In genomic region chr16:2019919-2020831, GRCh38 we compare ENCODE assay signal across 1 cellular context.
A peak's percentile ranks its signal among the peaks of the same experiment; 100 is the strongest.
TF ChIP-seq lines count a peak whose summit lies in the region.

No MANE protein-coding gene starts in this region.

TF ChIP-seq in K562, 482 proteins besides CTCF, POLR2A, EP300 and RAD21 (continues in another document):
- TF ChIP-seq MXD1 (CRISPR knock-in tag; IDR thresholded peaks at IDR 0.05; ENCODE audit: borderline replicate concordance, poor library complexity, severe bottlenecking) (no peak), ZNF274 (IDR thresholded peaks at IDR 0.05; ENCODE audit: borderline replicate concordance, low read depth, low read length) (no peak), BHLHE40 (IDR thresholded peaks at IDR 0.05; ENCODE audit: low read length) (no peak), STAT5A (IDR thresholded peaks at IDR 0.05; ENCODE audit: borderline replicate concordance, low read length) (no peak), TCF3 (CRISPR knock-in tag; IDR thresholded peaks at IDR 0.05) (no peak), ZFX (CRISPR knock-in tag; IDR thresholded peaks at IDR 0.05) (peak; percentile 28; the same call in 1 of the 2 replicates), NKRF (IDR thresholded peaks at IDR 0.05; ENCODE audit: borderline replicate concordance) (no peak), DMBX1 (CRISPR knock-in tag; IDR thresholded peaks at IDR 0.05; ENCODE audit: borderline replicate concordance) (no peak), HDAC6 (IDR thresholded peaks at IDR 0.05; ENCODE audit: low read depth, low read length) (0 out of 2 replicates have a peak, but pooled peaks have one; percentile 3), ZBTB17 (CRISPR knock-in tag; IDR thresholded peaks at IDR 0.05) (no peak), PCBP1 (IDR thresholded peaks at IDR 0.05; ENCODE audit: low read depth, low read length, poor library complexity, severe bottlenecking) (peak; percentile 58), CSDE1 (IDR thresholded peaks at IDR 0.05) (no peak), TFE3 (CRISPR knock-in tag; IDR thresholded peaks at IDR 0.05) (no peak), ID3 (CRISPR knock-in tag; IDR thresholded peaks at IDR 0.05) (no peak), ID3 (tag; IDR thresholded peaks at IDR 0.05) (no peak), HNRNPUL1 (IDR thresholded peaks at IDR 0.05; ENCODE audit: low read length) (no peak), SMAD1 (IDR thresholded peaks at IDR 0.05; ENCODE audit: low read depth, low read length, partially characterized antibody) (no peak), RFX1 (IDR thresholded peaks at IDR 0.05) (no peak), NUFIP1 (IDR thresholded peaks at IDR 0.05; ENCODE audit: partially characterized antibody) (no peak), HEY1 (CRISPR knock-in tag; IDR thresholded peaks at IDR 0.05; ENCODE audit: borderline replicate concordance) (no peak), RBM39 (optimal IDR thresholded peaks at IDR 0.05; ENCODE audit: low read depth, low read length) (no peak), L3MBTL2 (IDR thresholded peaks at IDR 0.05) (peak; percentile 40; the same call in 1 of the 2 replicates), E2F6 (IDR thresholded peaks at IDR 0.05; ENCODE audit: borderline replicate concordance in 1 of 2, extremely low read depth in 1 of 2, insufficient read depth in 1 of 2, insufficient read length in 1 of 2, low read depth in 1 of 2, low read length in 1 of 2, poor library complexity in 1 of 2, severe bottlenecking in 1 of 2) (peak in 1 of 2 experiments; percentile 76), HNRNPL (IDR thresholded peaks at IDR 0.05; ENCODE audit: low read depth, low read length) (0 out of 2 replicates have a peak, but pooled peaks have one; percentile 56), NELFE (IDR thresholded peaks at IDR 0.05; ENCODE audit: insufficient read depth, insufficient read length) (no peak), ZNF507 (tag; conservative IDR thresholded peaks at IDR 0.05) (no peak), C11orf30 (IDR thresholded peaks at IDR 0.05; ENCODE audit: low read depth) (no peak), HNRNPH1 (optimal IDR thresholded peaks at IDR 0.05; ENCODE audit: low read depth, low read length) (no peak), RHOXF2B (CRISPR knock-in tag; conservative IDR thresholded peaks at IDR 0.05) (no peak), BCLAF1 (IDR thresholded peaks at IDR 0.05; ENCODE audit: borderline replicate concordance in 1 of 2, control insufficient read depth in 1 of 2, low read depth in 2 of 2, low read length in 1 of 2) (no peak), STAT5B (CRISPR knock-in tag; IDR thresholded peaks at IDR 0.05) (no peak), DNMT1 (IDR thresholded peaks at IDR 0.05) (no peak), ZBTB49 (CRISPR knock-in tag; IDR thresholded peaks at IDR 0.05; ENCODE audit: borderline replicate concordance) (no peak), MAZ (CRISPR knock-in tag; conservative IDR thresholded peaks at IDR 0.05 in 1 of 2, IDR thresholded peaks at IDR 0.05 in 1 of 2) (no peak)
- TF ChIP-seq, protein P1, sequence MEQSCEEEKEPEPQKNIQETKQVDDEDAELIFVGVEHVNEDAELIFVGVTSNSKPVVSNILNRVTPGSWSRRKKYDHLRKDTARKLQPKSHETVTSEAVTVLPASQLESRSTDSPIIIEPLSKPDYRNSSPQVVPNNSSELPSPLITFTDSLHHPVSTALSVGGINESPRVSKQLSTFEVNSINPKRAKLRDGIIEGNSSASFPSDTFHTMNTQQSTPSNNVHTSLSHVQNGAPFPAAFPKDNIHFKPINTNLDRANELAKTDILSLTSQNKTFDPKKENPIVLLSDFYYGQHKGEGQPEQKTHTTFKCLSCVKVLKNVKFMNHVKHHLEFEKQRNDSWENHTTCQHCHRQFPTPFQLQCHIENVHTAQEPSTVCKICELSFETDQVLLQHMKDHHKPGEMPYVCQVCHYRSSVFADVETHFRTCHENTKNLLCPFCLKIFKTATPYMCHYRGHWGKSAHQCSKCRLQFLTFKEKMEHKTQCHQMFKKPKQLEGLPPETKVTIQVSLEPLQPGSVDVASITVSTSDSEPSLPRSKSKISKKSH (CRISPR knock-in tag; IDR thresholded peaks at IDR 0.05): no peak
- TF ChIP-seq, protein P2, sequence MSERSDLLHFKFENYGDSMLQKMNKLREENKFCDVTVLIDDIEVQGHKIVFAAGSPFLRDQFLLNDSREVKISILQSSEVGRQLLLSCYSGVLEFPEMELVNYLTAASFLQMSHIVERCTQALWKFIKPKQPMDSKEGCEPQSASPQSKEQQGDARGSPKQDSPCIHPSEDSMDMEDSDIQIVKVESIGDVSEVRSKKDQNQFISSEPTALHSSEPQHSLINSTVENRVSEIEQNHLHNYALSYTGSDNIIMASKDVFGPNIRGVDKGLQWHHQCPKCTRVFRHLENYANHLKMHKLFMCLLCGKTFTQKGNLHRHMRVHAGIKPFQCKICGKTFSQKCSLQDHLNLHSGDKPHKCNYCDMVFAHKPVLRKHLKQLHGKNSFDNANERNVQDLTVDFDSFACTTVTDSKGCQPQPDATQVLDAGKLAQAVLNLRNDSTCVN (CRISPR knock-in tag; IDR thresholded peaks at IDR 0.05): no peak
- TF ChIP-seq, protein P3, sequence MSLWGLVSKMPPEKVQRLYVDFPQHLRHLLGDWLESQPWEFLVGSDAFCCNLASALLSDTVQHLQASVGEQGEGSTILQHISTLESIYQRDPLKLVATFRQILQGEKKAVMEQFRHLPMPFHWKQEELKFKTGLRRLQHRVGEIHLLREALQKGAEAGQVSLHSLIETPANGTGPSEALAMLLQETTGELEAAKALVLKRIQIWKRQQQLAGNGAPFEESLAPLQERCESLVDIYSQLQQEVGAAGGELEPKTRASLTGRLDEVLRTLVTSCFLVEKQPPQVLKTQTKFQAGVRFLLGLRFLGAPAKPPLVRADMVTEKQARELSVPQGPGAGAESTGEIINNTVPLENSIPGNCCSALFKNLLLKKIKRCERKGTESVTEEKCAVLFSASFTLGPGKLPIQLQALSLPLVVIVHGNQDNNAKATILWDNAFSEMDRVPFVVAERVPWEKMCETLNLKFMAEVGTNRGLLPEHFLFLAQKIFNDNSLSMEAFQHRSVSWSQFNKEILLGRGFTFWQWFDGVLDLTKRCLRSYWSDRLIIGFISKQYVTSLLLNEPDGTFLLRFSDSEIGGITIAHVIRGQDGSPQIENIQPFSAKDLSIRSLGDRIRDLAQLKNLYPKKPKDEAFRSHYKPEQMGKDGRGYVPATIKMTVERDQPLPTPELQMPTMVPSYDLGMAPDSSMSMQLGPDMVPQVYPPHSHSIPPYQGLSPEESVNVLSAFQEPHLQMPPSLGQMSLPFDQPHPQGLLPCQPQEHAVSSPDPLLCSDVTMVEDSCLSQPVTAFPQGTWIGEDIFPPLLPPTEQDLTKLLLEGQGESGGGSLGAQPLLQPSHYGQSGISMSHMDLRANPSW (CRISPR knock-in tag; IDR thresholded peaks at IDR 0.05): no peak
- TF ChIP-seq, protein P4, sequence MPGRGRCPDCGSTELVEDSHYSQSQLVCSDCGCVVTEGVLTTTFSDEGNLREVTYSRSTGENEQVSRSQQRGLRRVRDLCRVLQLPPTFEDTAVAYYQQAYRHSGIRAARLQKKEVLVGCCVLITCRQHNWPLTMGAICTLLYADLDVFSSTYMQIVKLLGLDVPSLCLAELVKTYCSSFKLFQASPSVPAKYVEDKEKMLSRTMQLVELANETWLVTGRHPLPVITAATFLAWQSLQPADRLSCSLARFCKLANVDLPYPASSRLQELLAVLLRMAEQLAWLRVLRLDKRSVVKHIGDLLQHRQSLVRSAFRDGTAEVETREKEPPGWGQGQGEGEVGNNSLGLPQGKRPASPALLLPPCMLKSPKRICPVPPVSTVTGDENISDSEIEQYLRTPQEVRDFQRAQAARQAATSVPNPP (IDR thresholded peaks at IDR 0.05; ENCODE audit: borderline replicate concordance, insufficient read depth, insufficient read length): no peak
- TF ChIP-seq, protein P5, sequence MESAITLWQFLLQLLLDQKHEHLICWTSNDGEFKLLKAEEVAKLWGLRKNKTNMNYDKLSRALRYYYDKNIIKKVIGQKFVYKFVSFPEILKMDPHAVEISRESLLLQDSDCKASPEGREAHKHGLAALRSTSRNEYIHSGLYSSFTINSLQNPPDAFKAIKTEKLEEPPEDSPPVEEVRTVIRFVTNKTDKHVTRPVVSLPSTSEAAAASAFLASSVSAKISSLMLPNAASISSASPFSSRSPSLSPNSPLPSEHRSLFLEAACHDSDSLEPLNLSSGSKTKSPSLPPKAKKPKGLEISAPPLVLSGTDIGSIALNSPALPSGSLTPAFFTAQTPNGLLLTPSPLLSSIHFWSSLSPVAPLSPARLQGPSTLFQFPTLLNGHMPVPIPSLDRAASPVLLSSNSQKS (CRISPR knock-in tag; IDR thresholded peaks at IDR 0.05): no peak
